16 cellular contexts compared by ENCODE assay signal in the genomic region with DNA sequence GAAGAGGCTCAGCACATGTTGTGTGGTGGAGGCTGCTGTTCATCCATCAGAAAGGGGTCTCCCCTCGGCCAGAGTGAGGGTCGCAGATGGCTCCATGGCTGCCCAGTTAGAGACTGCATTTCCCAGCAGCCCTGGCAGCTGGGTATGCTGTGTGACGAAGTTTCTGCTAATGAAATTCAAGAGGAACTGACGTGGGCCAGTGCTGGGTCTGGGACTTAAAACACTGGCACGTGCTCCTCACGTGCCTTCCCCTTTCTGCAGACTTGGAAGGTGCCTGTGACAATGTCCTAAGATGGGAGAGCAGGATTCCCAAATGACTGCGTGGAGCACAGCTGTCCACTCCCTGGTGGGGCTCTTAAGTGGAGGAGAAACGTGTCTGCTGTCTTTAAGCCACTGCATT.
A peak's percentile ranks its signal among the peaks of the same experiment; 100 is the strongest.
DNase-seq lines count a peak whose midpoint lies in the region; ATAC-seq and TF ChIP-seq lines count a peak whose summit lies in the region.
"Had no signal": no experiment of that assay in that cellular context is flagged by ENCODE, and none has a peak within 500 bp of the region (broad histone marks: within the 10 kb centered on the region; RNA-seq: fewer than 3 reads in every experiment).

No MANE protein-coding gene starts in this region.

- H3K4me2 ChIP-seq in BLaER1: 0 out of 2 replicates have a peak overlapping the region, but pooled peaks have one; percentile 2
- H3K4me2 ChIP-seq: KMS-11 had no signal

- ATAC-seq in GM18867 (IDR thresholded peaks at IDR 0.05; ENCODE audit: unreplicated experiment): no peak
- no peak for ATAC-seq in HG03159 (IDR thresholded peaks at IDR 0.05; ENCODE audit: unreplicated experiment)
- ATAC-seq: left lobe of liver had no signal

- H3K4me1 ChIP-seq in BLaER1: peaks cover 30% of the 10 kb centered on the region
- peaks cover 14% of the 10 kb centered on the region for H3K4me1 ChIP-seq in adipocyte (ENCODE audit: control insufficient read depth, insufficient read depth, low read length)

- H3K36me3 ChIP-seq in BLaER1 (peaks cover 8% of the 10 kb centered on the region), adipocyte (ENCODE audit: control insufficient read depth, insufficient read depth, low read length, severe bottlenecking) (no peaks in the 10 kb centered on the region)

- no peak for TF ChIP-seq CTCF in GM10266 (IDR thresholded peaks at IDR 0.05; ENCODE audit: control insufficient read depth, insufficient read depth, low read depth, missing control alignments)

- no peaks in the 10 kb centered on the region for H3K9me3 ChIP-seq in BLaER1
- no peaks in the 10 kb centered on the region for H3K9me3 ChIP-seq in adipocyte (ENCODE audit: control insufficient read depth, low read length)

- H3K27ac ChIP-seq in BLaER1: no peak overlapping the region
- H3K27ac ChIP-seq: KMS-11 had no signal

- H4K20me1 ChIP-seq in BLaER1: no peaks in the 10 kb centered on the region

- H3K9ac ChIP-seq in BLaER1 (no peak overlapping the region), adipocyte (ENCODE audit: low read length) (no peak overlapping the region)
- H3K9ac ChIP-seq: KMS-11 had no signal

- DNase-seq in NAMALWA (ENCODE audit: low spot score) (peak; percentile 31), adipocyte (ENCODE audit: low read depth) (no peak), left kidney (ENCODE audit: low read depth, low spot score) (peak; percentile 18), GM10266 (ENCODE audit: extremely low spot score) (no peak), midbrain (lab: John Stamatoyannopoulos, UW) (no peak)
- DNase-seq: activated CD4-positive, alpha-beta T cell treated with anti-CD3 and anti-CD28 coated beads for 4 hours; COR-L47; foreskin melanocyte; GOT3; SHP77 treated with DMSO at 0.1 percent for 48 hours; substantia nigra had no signal

- H3K4me3 ChIP-seq in BLaER1 (no peak overlapping the region), adipocyte (ENCODE audit: low read length) (peak overlapping the region; percentile 12)

- H3K27me3 ChIP-seq in BLaER1 (no peaks in the 10 kb centered on the region), adipocyte (replicated peaks; ENCODE audit: control insufficient read depth, insufficient read depth, low read length) (peaks cover 2% of the 10 kb centered on the region)

Comparison
In these comparisons a context has a peak if more than half of its experiments do, and no peak if none do; other contexts are left out.
1. DNase-seq: peak in NAMALWA (single experiment) and left kidney (single experiment); none in adipocyte (single experiment), GM10266 (single experiment) and midbrain (single experiment).